In genomic region chr15:48641416-48641815, GRCh38 we compare ENCODE assay signal across 9 cellular contexts. TPM values are rescaled to one million over a fixed set of nuclear protein-coding genes. Genes with fewer than 3 reads are reported as not detected.
DNase-seq lines count a peak whose midpoint lies in the region; ATAC-seq, FAIRE-seq and TF ChIP-seq lines count a peak whose summit lies in the region.
"Had no signal": no experiment of that assay in that cellular context is flagged by ENCODE, and none has a peak within 500 bp of the region (broad histone marks: within the 10 kb centered on the region; RNA-seq: fewer than 3 reads in every experiment).

No MANE protein-coding gene starts in this region.

- no peak for TF ChIP-seq EP300 in neural cell (conservative IDR thresholded peaks at IDR 0.05; ENCODE audit: poor library complexity, severe bottlenecking)

- CTCF ChIA-PET in GM10248 (lab: Yijun Ruan, JAX) (interaction anchor here (1.1 kb wide), 1 partner anchor 285 kb away, joined by 3 read pairs; no protein-coding TSS in a partner anchor), WTC11 (lab: Charles Lee) (no interaction called here)

- FAIRE-seq in pancreas (lab: Jason Lieb, UNC), result no peak
- FAIRE-seq in kidney (lab: Jason Lieb, UNC), result no peak
- FAIRE-seq: frontal cortex had no signal

- H3K18ac ChIP-seq in H9 (ENCODE audit: insufficient read length, low read depth, low read length), result no peak overlapping the region

- H3K27ac Mint-ChIP-seq in brain (peak overlapping the region in 3 of 5 experiments; percentile 32 to 51 (median 46)), WTC11 (no peak overlapping the region), H9 (no peak overlapping the region)

- H3K23me2 ChIP-seq in H9 (ENCODE audit: insufficient read length, low read depth, low read length, poor library complexity, severe bottlenecking), result peaks cover 22% of the 10 kb centered on the region

- H3K36me3 Mint-ChIP-seq in brain (peaks cover 5% of the 10 kb centered on the region), WTC11 (no peaks in the 10 kb centered on the region), H9 (ENCODE audit: insufficient read depth in 1 of 3, low read depth in 3 of 3) (no peaks in the 10 kb centered on the region)

- H3F3A ChIP-seq in neural cell (ENCODE audit: insufficient read depth, low read length, poor library complexity, severe bottlenecking), result no peaks in the 10 kb centered on the region

- H4K20me1 ChIP-seq in Karpas-422 (ENCODE audit: insufficient read depth, low read depth, low read length) (no peaks in the 10 kb centered on the region), neural cell (ENCODE audit: insufficient read depth) (no peaks in the 10 kb centered on the region), H9 (ENCODE audit: control insufficient read depth, insufficient read depth, insufficient read length) (no peaks in the 10 kb centered on the region)

- peaks cover 28% of the 10 kb centered on the region for H3K27me3 Mint-ChIP-seq in brain
- H3K27me3 Mint-ChIP-seq in WTC11 (ENCODE audit: low read depth), result peaks cover 46% of the 10 kb centered on the region
- peaks cover 40% of the 10 kb centered on the region for H3K27me3 Mint-ChIP-seq in H9 (ENCODE audit: low read depth)

- no peak overlapping the region for H3K56ac ChIP-seq in H9 (ENCODE audit: insufficient read length, low read depth, low read length)

- H4K5ac ChIP-seq in H9 (ENCODE audit: insufficient read length, low read depth, low read length), result no peak overlapping the region

- H3K9ac ChIP-seq in Karpas-422 (ENCODE audit: low read length) (no peak overlapping the region), neural cell (ENCODE audit: low read length) (no peak overlapping the region), H9 (ENCODE audit: extremely low read depth, insufficient read length, low read length) (no peak overlapping the region), kidney (ENCODE audit: low read length in 2 of 2) (no peak overlapping the region)

- H3K14ac ChIP-seq in H9 (ENCODE audit: insufficient read depth, low read length), result no peak overlapping the region

- H2BK15ac ChIP-seq in H9 (ENCODE audit: low read depth, low read length), result no peak overlapping the region

- H2AK5ac ChIP-seq in H9 (ENCODE audit: insufficient read length, low read length), result no peak overlapping the region

- no peaks in the 10 kb centered on the region for H3K79me1 ChIP-seq in H9 (ENCODE audit: insufficient read depth, low read depth, low read length, poor library complexity, severe bottlenecking)

- H3K4me1 ChIP-seq in Karpas-422 (ENCODE audit: low read length) (no peaks in the 10 kb centered on the region), pancreas (peaks cover 0 to 7% (median 0%) of the 10 kb centered on the region in 3 donors), H9 (ENCODE audit: insufficient read depth, low read length) (peaks cover 2% of the 10 kb centered on the region; the same call in 1 of the 2 replicates), kidney (ENCODE audit: control insufficient read depth in 1 of 2, insufficient read depth in 1 of 2, low read depth in 1 of 2, low read length in 2 of 2) (peaks cover 0 to 3% of the 10 kb centered on the region in 2 donors)

- peak; percentile 36 for TF ChIP-seq RAD21 in neural cell (conservative IDR thresholded peaks at IDR 0.05)

- H3K9me3 ChIP-seq in Karpas-422 (ENCODE audit: low read length) (no peaks in the 10 kb centered on the region), neural cell (ENCODE audit: low read length) (no peaks in the 10 kb centered on the region), pancreas (no peaks in the 10 kb centered on the region), H9 (ENCODE audit: control insufficient read depth, low read depth, low read length) (no peaks in the 10 kb centered on the region), kidney (ENCODE audit: control insufficient read depth in 1 of 2, low read length in 2 of 2) (no peaks in the 10 kb centered on the region)

- H3K4me3 ChIP-seq in Karpas-422 (ENCODE audit: low read length), result no peak overlapping the region
- H3K4me3 ChIP-seq in neural cell (ENCODE audit: low read length), result no peak overlapping the region
- H3K4me3 ChIP-seq in pancreas, result no peak overlapping the region
- H3K4me3 ChIP-seq in kidney (ENCODE audit: low read length in 2 of 2), result no peak overlapping the region

- H3K4me2 ChIP-seq in Karpas-422 (ENCODE audit: low read depth, low read length, poor library complexity, severe bottlenecking) (peak overlapping the region; percentile 13), neural cell (ENCODE audit: low read length) (no peak overlapping the region), H9 (ENCODE audit: insufficient read depth, insufficient read length, low read length) (no peak overlapping the region)

- no peaks in the 10 kb centered on the region for H3K79me2 ChIP-seq in Karpas-422 (ENCODE audit: low read length)
- H3K79me2 ChIP-seq in neural cell (replicated peaks; ENCODE audit: insufficient read depth, low read length), result no peaks in the 10 kb centered on the region
- no peaks in the 10 kb centered on the region for H3K79me2 ChIP-seq in H9 (ENCODE audit: insufficient read depth, low read length)

- no peak overlapping the region for H2AFZ ChIP-seq in Karpas-422 (ENCODE audit: low read length)
- no peak overlapping the region for H2AFZ ChIP-seq in neural cell (ENCODE audit: low read depth, low read length)
- no peak overlapping the region for H2AFZ ChIP-seq in H9 (ENCODE audit: low read length)

- H4K8ac ChIP-seq in H9 (replicated peaks; ENCODE audit: insufficient read length, low read depth, low read length), result no peak overlapping the region

- no peak overlapping the region for H2BK5ac ChIP-seq in H9 (ENCODE audit: insufficient read length, low read length)

- ATAC-seq in WTC11, result no peak
- ATAC-seq in pancreas, result no peak

- no peak overlapping the region for H2BK12ac ChIP-seq in H9 (ENCODE audit: insufficient read length, low read depth, low read length)

- H3K9me3 Mint-ChIP-seq in brain (no peaks in the 10 kb centered on the region), WTC11 (no peaks in the 10 kb centered on the region), H9 (no peaks in the 10 kb centered on the region)

- WGBS in pancreas, 2 donors, result 62 to 68% methylated on average over 3 of the region's 3 CpGs
- no CpG with 5 or more reads among the region's 3 CpGs for WGBS in H9 (ENCODE audit: extremely low coverage, insufficient read length, low lambda C conversion rate)

- H3K4me3 Mint-ChIP-seq in brain (peak overlapping the region; percentile 11 to 75 (median 69)), WTC11 (no peak overlapping the region), H9 (no peak overlapping the region)

- H3K27me3 ChIP-seq in Karpas-422 (ENCODE audit: low read length) (no peaks in the 10 kb centered on the region), neural cell (ENCODE audit: insufficient read depth, low read depth, low read length) (peaks cover 8% of the 10 kb centered on the region), pancreas (peaks cover 0 to 5% (median 0%) of the 10 kb centered on the region in 4 donors), H9 (ENCODE audit: insufficient read depth, low read length) (peaks cover 12% of the 10 kb centered on the region; the same call in 1 of the 2 replicates)

- no peak overlapping the region for H2BK20ac ChIP-seq in H9 (ENCODE audit: low read depth, low read length, poor library complexity, severe bottlenecking)

- H4K91ac ChIP-seq in H9 (ENCODE audit: insufficient read length, low read depth, low read length), result no peak overlapping the region

- H3K36me3 ChIP-seq in Karpas-422 (ENCODE audit: insufficient read depth, low read length) (no peaks in the 10 kb centered on the region), neural cell (ENCODE audit: insufficient read depth, low read length) (no peaks in the 10 kb centered on the region), pancreas (no peaks in the 10 kb centered on the region), kidney (ENCODE audit: control insufficient read depth in 1 of 2, insufficient read depth in 2 of 2, low read length in 2 of 2) (no peaks in the 10 kb centered on the region)

- H3K4me1 Mint-ChIP-seq in brain (peaks cover 40% of the 10 kb centered on the region), WTC11 (peaks cover 21% of the 10 kb centered on the region), H9 (peaks cover 19 to 20% of the 10 kb centered on the region in 2 experiments)

- H3K27ac ChIP-seq in Karpas-422 (ENCODE audit: low read length) (no peak overlapping the region), neural cell (ENCODE audit: low read length) (no peak overlapping the region), pancreas (no peak overlapping the region), H9 (ENCODE audit: insufficient read length, low read depth, low read length) (no peak overlapping the region), kidney (ENCODE audit: low read depth in 2 of 2, low read length in 2 of 2) (no peak overlapping the region)

- peak; percentile 20 for DNase-seq in GM10248 (ENCODE audit: extremely low spot score)
- DNase-seq in Karpas-422, result peak; percentile 59
- no peak for DNase-seq in WTC11 (ENCODE audit: low spot score)
- DNase-seq in pancreas, result no peak
- no peak for DNase-seq in H9
- DNase-seq in kidney, result no peak

- H3K4ac ChIP-seq in H9 (ENCODE audit: low read depth, low read length), result no peak overlapping the region

- H3K23ac ChIP-seq in H9 (ENCODE audit: insufficient read length, low read depth, low read length), result no peak overlapping the region

- POLR2A ChIA-PET in GM10248 (lab: Yijun Ruan, JAX) (no interaction called here), WTC11 (lab: Charles Lee) (no interaction called here)

- no peak overlapping the region for H3T11ph ChIP-seq in H9 (ENCODE audit: low read length)

- no peak overlapping the region for H2BK120ac ChIP-seq in H9 (ENCODE audit: low read depth, low read length, poor library complexity, severe bottlenecking)

- TF ChIP-seq CTCF in GM10248 (IDR thresholded peaks at IDR 0.05; ENCODE audit: control extremely low read depth, extremely low read depth, low read depth, missing control alignments), result peak; percentile 46
- TF ChIP-seq CTCF in brain (conservative IDR thresholded peaks at IDR 0.05), result peak in 1 of 2 experiments; percentile 19
- peak; percentile 29 for TF ChIP-seq CTCF in neural cell (IDR thresholded peaks at IDR 0.05; ENCODE audit: poor library complexity, severe bottlenecking)
- no peak for TF ChIP-seq CTCF in WTC11 (IDR thresholded peaks at IDR 0.05)
- TF ChIP-seq CTCF in pancreas (IDR thresholded peaks at IDR 0.05), result no peak
- no peak; the same call in 2 of the 3 replicates for TF ChIP-seq CTCF in H9 (conservative IDR thresholded peaks at IDR 0.05)
- TF ChIP-seq CTCF in kidney (IDR thresholded peaks at IDR 0.05; ENCODE audit: borderline replicate concordance, extremely low read depth, insufficient read depth), result no peak

- intact Hi-C loops in pancreas (cut with DNase I) (no loop called here), kidney (cut with DNase I) (no loop called here)

- H3K9me2 ChIP-seq in Karpas-422 (replicated peaks; ENCODE audit: insufficient read depth, low read length) (no peaks in the 10 kb centered on the region), neural cell (ENCODE audit: insufficient read depth, low read length) (no peaks in the 10 kb centered on the region)

RNA-seq across cellular contexts. Expression of gene FBN1, which starts 4.1 kb away (rescaled TPM):
- total RNA-seq in Karpas-422 (2014; rRNA removed; shearing (Covaris generic); ENCODE audit: low replicate concordance), result 0.86 and 1.2 TPM in 2 replicates
- polyA plus RNA-seq in brain (ENCODE audit: insufficient read depth, low read depth, low replicate concordance), result 5.1 TPM
- polyA plus RNA-seq in neural cell, result 17.9 and 22.0 TPM in 2 replicates
- 26.3 and 27.7 TPM in 2 replicates for polyA minus RNA-seq in neural cell
- total RNA-seq in WTC11 (2021), result 3.3 to 5.2 TPM (median 3.7 TPM) in 3 replicates
- total RNA-seq in pancreas, result 10 to 100 TPM in 3 of 6 donors, 1 to 10 TPM in 3; 2.4 to 35.2 (median 14.1) TPM
- 1 to 10 TPM; 1.5 to 1.9 TPM for polyA plus RNA-seq in pancreas
- 3.6 and 4.9 TPM in 2 replicates for total RNA-seq in H9 (2021)
- 30.8 TPM for total RNA-seq in kidney
- polyA plus RNA-seq in kidney (ENCODE audit: insufficient read depth, low read depth, low replicate concordance), result 2.4 TPM

Comparison
In these comparisons a context has a peak if more than half of its experiments do, and no peak if none do; other contexts are left out.
1. DNase-seq: peak in GM10248 (single experiment) and Karpas-422 (single experiment); none in WTC11 (single experiment), pancreas (0 of 6), H9 (single experiment) and kidney (single experiment).
2. CTCF ChIP-seq: peak in GM10248 (single experiment) and neural cell (single experiment); none in WTC11 (single experiment), pancreas (0 of 4), H9 (single experiment) and kidney (single experiment).
3. H3K27ac Mint-ChIP-seq: peak in brain (3 of 5); none in WTC11 (single experiment) and H9 (0 of 3).
4. H3K4me3 Mint-ChIP-seq: peak in brain (5 of 5); none in WTC11 (single experiment) and H9 (0 of 2).